ENCODE assay signal across 16 cellular contexts in the genomic region with DNA sequence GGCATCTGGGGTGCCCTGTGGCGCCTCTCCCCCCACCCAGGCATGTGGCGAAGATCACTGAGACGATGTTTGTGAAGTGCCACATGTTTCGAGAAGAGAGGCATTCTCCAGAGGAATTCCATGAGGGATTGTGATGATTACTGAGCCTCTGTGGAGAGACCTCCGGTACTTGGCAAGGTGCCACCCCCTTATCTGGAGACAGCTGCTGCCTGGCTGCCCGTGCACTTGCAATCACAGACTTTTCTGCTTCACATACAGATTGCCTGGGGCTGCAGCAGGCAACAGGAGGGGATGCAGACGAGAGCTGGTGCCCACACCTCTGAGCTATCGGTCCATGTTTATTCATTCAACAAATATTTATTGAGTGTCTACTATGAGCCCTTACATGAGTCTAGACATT.
DNase-seq lines count a peak whose midpoint lies in the region; ATAC-seq and TF ChIP-seq lines count a peak whose summit lies in the region.
"Had no signal": no experiment of that assay in that cellular context is flagged by ENCODE, and none has a peak within 500 bp of the region (broad histone marks: within the 10 kb centered on the region; RNA-seq: fewer than 3 reads in every experiment).

No MANE protein-coding gene starts in this region.

- H2AFZ ChIP-seq in smooth muscle cell (ENCODE audit: low read depth) (no peak overlapping the region), PC-3 (ENCODE audit: low read length) (no peak overlapping the region)

- 14 to 16% methylated on average over 8 of the region's 8 CpGs for WGBS in heart right ventricle, 2 donors
- 40% methylated on average over 8 of the region's 8 CpGs; no CpG with 5 or more reads in 1 of the 2 donors for WGBS in transverse colon (ENCODE audit: low coverage in 1 of 2), 2 donors
- WGBS in smooth muscle cell (ENCODE audit: low lambda C conversion rate): 31% methylated on average over 8 of the region's 8 CpGs

- H3K79me2 ChIP-seq in smooth muscle cell (ENCODE audit: low read depth): no peaks in the 10 kb centered on the region
- no peaks in the 10 kb centered on the region for H3K79me2 ChIP-seq in PC-3 (ENCODE audit: low read length)

- H3F3A ChIP-seq in smooth muscle cell (ENCODE audit: low read depth): no peaks in the 10 kb centered on the region
- H3F3A ChIP-seq in PC-3 (ENCODE audit: low read length, unreplicated experiment): no peaks in the 10 kb centered on the region

- H3K4me3 Mint-ChIP-seq in brain: no peak overlapping the region
- H3K4me3 Mint-ChIP-seq: activated naive CD8-positive, alpha-beta T cell treated with anti-CD3 and anti-CD28 coated beads for 36 hours; naive B cell had no signal

- no peaks in the 10 kb centered on the region for H3K9me2 ChIP-seq in PC-3 (replicated peaks; ENCODE audit: low read length)

- H3K9me3 Mint-ChIP-seq in brain: peaks cover 0 to 2% (median 0%) of the 10 kb centered on the region in 5 experiments
- H3K9me3 Mint-ChIP-seq: activated naive CD8-positive, alpha-beta T cell treated with anti-CD3 and anti-CD28 coated beads for 36 hours had no signal

- CTCF ChIA-PET in PC-3 (lab: Charles Lee): no interaction called here

- no peak for TF ChIP-seq EP300 in transverse colon (IDR thresholded peaks at IDR 0.05; ENCODE audit: low read depth)

- no peak overlapping the region for H3K4me3 ChIP-seq in heart right ventricle
- no peak overlapping the region for H3K4me3 ChIP-seq in transverse colon
- no peak overlapping the region for H3K4me3 ChIP-seq in smooth muscle cell
- H3K4me3 ChIP-seq in PC-3 (ENCODE audit: low read length): no peak overlapping the region
- H3K4me3 ChIP-seq: MG63, sigmoid colon, upper lobe of left lung had no signal

- no peak overlapping the region for H3K27ac ChIP-seq in heart right ventricle
- H3K27ac ChIP-seq in transverse colon: no peak overlapping the region
- no peak overlapping the region for H3K27ac ChIP-seq in smooth muscle cell (ENCODE audit: low read depth)
- H3K27ac ChIP-seq in PC-3 (ENCODE audit: low read length): no peak overlapping the region
- H3K27ac ChIP-seq: foreskin keratinocyte, sigmoid colon, upper lobe of left lung had no signal

- H3K27me3 ChIP-seq in heart right ventricle (peaks cover 0 to 17% (median 0%) of the 10 kb centered on the region in 7 donors), transverse colon (no peaks in the 10 kb centered on the region), smooth muscle cell (ENCODE audit: low read depth) (no peaks in the 10 kb centered on the region), PC-3 (ENCODE audit: low read length) (peaks cover 24% of the 10 kb centered on the region)
- H3K27me3 ChIP-seq: foreskin keratinocyte, MG63, sigmoid colon, upper lobe of left lung had no signal

- peaks cover 6% of the 10 kb centered on the region for H3K27me3 Mint-ChIP-seq in brain

- DNase-seq in heart right ventricle: peak; percentile 11 to 23
- DNase-seq in Right ventricle myocardium superior: no peak
- DNase-seq in NCI-H226: peak; percentile 73
- peak; percentile 11 for DNase-seq in transverse colon
- DNase-seq in smooth muscle cell (lab: John Stamatoyannopoulos, UW; ENCODE audit: unreplicated experiment): no peak
- no peak for DNase-seq in PC-3
- DNase-seq: activated naive CD8-positive, alpha-beta T cell treated with anti-CD3 and anti-CD28 coated beads for 36 hours; dermis blood vessel endothelial cell; foreskin keratinocyte; islet precursor cell; MG63; naive B cell; sigmoid colon had no signal

- H3K9me3 ChIP-seq in heart right ventricle (peaks cover 0 to 4% (median 0%) of the 10 kb centered on the region in 11 donors), transverse colon (no peaks in the 10 kb centered on the region), smooth muscle cell (replicated peaks; ENCODE audit: low read depth) (no peaks in the 10 kb centered on the region), PC-3 (ENCODE audit: low read length) (no peaks in the 10 kb centered on the region)
- H3K9me3 ChIP-seq: MG63, sigmoid colon, upper lobe of left lung had no signal

- H4K20me1 ChIP-seq in smooth muscle cell (ENCODE audit: low read depth) (no peaks in the 10 kb centered on the region), PC-3 (ENCODE audit: low read length) (no peaks in the 10 kb centered on the region)

- no peaks in the 10 kb centered on the region for H3K36me3 Mint-ChIP-seq in brain
- H3K36me3 Mint-ChIP-seq: activated naive CD8-positive, alpha-beta T cell treated with anti-CD3 and anti-CD28 coated beads for 36 hours; naive B cell had no signal

- no peak for TF ChIP-seq POLR2A in transverse colon (IDR thresholded peaks at IDR 0.05)

- no peak overlapping the region for H3K9ac ChIP-seq in smooth muscle cell (ENCODE audit: low read depth)
- H3K9ac ChIP-seq in PC-3 (ENCODE audit: low read length): no peak overlapping the region

- H3K4me1 ChIP-seq in heart right ventricle (no peaks in the 10 kb centered on the region), transverse colon (no peaks in the 10 kb centered on the region), smooth muscle cell (ENCODE audit: low read depth) (no peaks in the 10 kb centered on the region), PC-3 (ENCODE audit: insufficient read depth, low read length) (no peaks in the 10 kb centered on the region)
- H3K4me1 ChIP-seq: foreskin keratinocyte, upper lobe of left lung had no signal

- ATAC-seq in heart right ventricle (no peak), Right ventricle myocardium superior (ENCODE audit: poor library complexity) (no peak), HG02642 (IDR thresholded peaks at IDR 0.05; ENCODE audit: poor library complexity, unreplicated experiment) (no peak), PC-3 (no peak)
- ATAC-seq: foreskin keratinocyte had no signal

- peaks cover 24% of the 10 kb centered on the region for H3K4me1 Mint-ChIP-seq in brain
- H3K4me1 Mint-ChIP-seq: activated naive CD8-positive, alpha-beta T cell treated with anti-CD3 and anti-CD28 coated beads for 36 hours; naive B cell had no signal

- TF ChIP-seq CTCF in heart right ventricle (IDR thresholded peaks at IDR 0.05): no peak
- TF ChIP-seq CTCF in brain (conservative IDR thresholded peaks at IDR 0.05): no peak
- TF ChIP-seq CTCF in transverse colon (IDR thresholded peaks at IDR 0.05): no peak
- no peak for TF ChIP-seq CTCF in smooth muscle cell (IDR thresholded peaks at IDR 0.05; ENCODE audit: borderline replicate concordance, insufficient read depth, poor library complexity, severe bottlenecking)
- TF ChIP-seq CTCF in PC-3 (conservative IDR thresholded peaks at IDR 0.05; ENCODE audit: low read depth, low read length): no peak

- H3K36me3 ChIP-seq in heart right ventricle (no peaks in the 10 kb centered on the region), transverse colon (no peaks in the 10 kb centered on the region), smooth muscle cell (ENCODE audit: low read depth) (no peaks in the 10 kb centered on the region), PC-3 (ENCODE audit: low read depth, low read length) (no peaks in the 10 kb centered on the region)
- H3K36me3 ChIP-seq: MG63, sigmoid colon, upper lobe of left lung had no signal

- BruUV-seq in PC-3 (replicated peaks; lab: Mats Ljungman, UMichigan): no TSS peak

- no peak overlapping the region for H3K4me2 ChIP-seq in smooth muscle cell
- no peak overlapping the region for H3K4me2 ChIP-seq in PC-3 (ENCODE audit: low read length)

- POLR2A ChIA-PET in PC-3 (lab: Charles Lee; ENCODE audit: unreplicated experiment): no interaction called here

- intact Hi-C loops in heart right ventricle (cut with DNase I): no loop called here
- intact Hi-C loops in Right ventricle myocardium superior (cut with DNase I): no loop called here
- intact Hi-C loops in transverse colon (cut with DNase I; ENCODE audit: low total_unique reads): no loop called here
- intact Hi-C loops in PC-3 (cut with micrococcal nuclease): no loop called here

- H3K27ac Mint-ChIP-seq in brain: peak overlapping the region in 3 of 5 experiments; percentile 45 to 63 (median 61)
- H3K27ac Mint-ChIP-seq: activated naive CD8-positive, alpha-beta T cell treated with anti-CD3 and anti-CD28 coated beads for 36 hours; naive B cell had no signal

- in situ Hi-C loops in transverse colon (cut with MboI; ENCODE audit: low pct_ligation_motif_present in 1 of 4, low pct_unique_long_range_greater_than_20kb in 1 of 4, low sequenced_read_pairs in 3 of 4): no loop called here

Comparison
In these comparisons a context has a peak if more than half of its experiments do, and no peak if none do; other contexts are left out.
1. DNase-seq: peak in heart right ventricle (2 of 2), NCI-H226 (single experiment) and transverse colon (single experiment); none in Right ventricle myocardium superior (single experiment), smooth muscle cell (single experiment) and PC-3 (single experiment).